20 cellular contexts compared by ENCODE assay signal in genomic region chr6:31405996-31406395, GRCh38. TPM values are rescaled to one million over a fixed set of nuclear protein-coding genes. Genes with fewer than 3 reads are reported as not detected.
DNase-seq lines count a peak whose midpoint lies in the region; ATAC-seq and TF ChIP-seq lines count a peak whose summit lies in the region.
"Had no signal": no experiment of that assay in that cellular context is flagged by ENCODE, and none has a peak within 500 bp of the region (broad histone marks: within the 10 kb centered on the region; RNA-seq: fewer than 3 reads in every experiment).

No MANE protein-coding gene starts in this region.

- peaks cover 61% of the 10 kb centered on the region for H3K36me3 Mint-ChIP-seq in Calu3 (ENCODE audit: insufficient read depth, unreplicated experiment)
- peaks cover 10% of the 10 kb centered on the region; the same call in 1 of the 2 replicates for H3K36me3 Mint-ChIP-seq in HFFc6 (ENCODE audit: low read depth)
- H3K36me3 Mint-ChIP-seq in brain = no peaks in the 10 kb centered on the region
- H3K36me3 Mint-ChIP-seq in natural killer cell treated with Interleukin-12 subunit alpha and Interleukin-12 subunit beta and Interleukin-15 and Interleukin-18, amount 100 ng/mL, for 72 hours = no peaks in the 10 kb centered on the region
- H3K36me3 Mint-ChIP-seq in activated T-cell treated with anti-CD3 and anti-CD28 coated beads, Interleukin-2, amount 50 U/mL, for 72 hours (ENCODE audit: insufficient read depth in 2 of 2) = peaks cover 0 to 3% of the 10 kb centered on the region in 2 donors

- DNase-seq in Calu3 (no peak), HFFc6 (no peak), activated T-cell treated with anti-CD3 and anti-CD28 coated beads for 4 hours (no peak), SK-N-DZ (ENCODE audit: low spot score) (no peak)
- DNase-seq in natural killer cell treated with Interleukin-12 subunit alpha and Interleukin-12 subunit beta and Interleukin-15 and Interleukin-18, amount 100 ng/mL, for 72 hours (ENCODE audit: low spot score) = no peak
- DNase-seq in activated T-cell treated with anti-CD3 and anti-CD28 coated beads, Interleukin-2, amount 50 U/mL, for 72 hours = no peak
- DNase-seq: activated CD4-positive, alpha-beta T cell treated with anti-CD3 and anti-CD28 coated beads, Interleukin-2, amount 50 U/mL, for 48 hours; activated naive CD4-positive, alpha-beta T cell treated with anti-CD3 and anti-CD28 coated beads for 36 hours; effector CD4-positive, alpha-beta T cell; left colon; NCI-H1694 treated with DMSO at 0.1 percent for 48 hours; NCI-H82; OCI-M1; SHP77 treated with DMSO at 0.1 percent for 48 hours; spleen; stimulated activated CD4-positive, alpha-beta T cell treated with anti-CD3 and anti-CD28 coated beads, Interleukin-4, amount 100 ng/mL, for 4 hours; stimulated activated naive CD8-positive, alpha-beta T cell treated with anti-CD3 and anti-CD28 coated beads, Interleukin-15, amount 100 ng/mL, for 72 hours had no signal

- H3K9me3 Mint-ChIP-seq in Calu3 (ENCODE audit: low read depth, unreplicated experiment) = no peaks in the 10 kb centered on the region
- no peaks in the 10 kb centered on the region for H3K9me3 Mint-ChIP-seq in HFFc6
- peaks cover 0 to 8% (median 5%) of the 10 kb centered on the region in 5 experiments for H3K9me3 Mint-ChIP-seq in brain
- no peaks in the 10 kb centered on the region for H3K9me3 Mint-ChIP-seq in natural killer cell treated with Interleukin-12 subunit alpha and Interleukin-12 subunit beta and Interleukin-15 and Interleukin-18, amount 100 ng/mL, for 72 hours
- no peaks in the 10 kb centered on the region for H3K9me3 Mint-ChIP-seq in activated T-cell treated with anti-CD3 and anti-CD28 coated beads, Interleukin-2, amount 50 U/mL, for 72 hours
- H3K9me3 Mint-ChIP-seq: activated naive CD4-positive, alpha-beta T cell treated with anti-CD3 and anti-CD28 coated beads for 36 hours; IgD-negative memory B cell; stimulated activated naive CD8-positive, alpha-beta T cell treated with anti-CD3 and anti-CD28 coated beads, Interleukin-15, amount 100 ng/mL, for 72 hours; T-helper 1 cell treated with Interleukin-12 subunit alpha and Interleukin-12 subunit beta and Interleukin-4 antibody, amounts not matched to agents 30 μg/mL and 1 μg/mL, for 36 hours had no signal

- H3K27ac Mint-ChIP-seq in Calu3 (ENCODE audit: unreplicated experiment) (no peak overlapping the region), HFFc6 (no peak overlapping the region), brain (no peak overlapping the region)
- H3K27ac Mint-ChIP-seq in natural killer cell treated with Interleukin-12 subunit alpha and Interleukin-12 subunit beta and Interleukin-15 and Interleukin-18, amount 100 ng/mL, for 72 hours = no peak overlapping the region
- no peak overlapping the region for H3K27ac Mint-ChIP-seq in activated T-cell treated with anti-CD3 and anti-CD28 coated beads, Interleukin-2, amount 50 U/mL, for 72 hours
- H3K27ac Mint-ChIP-seq: activated naive CD4-positive, alpha-beta T cell treated with anti-CD3 and anti-CD28 coated beads for 36 hours; stimulated activated naive CD8-positive, alpha-beta T cell treated with anti-CD3 and anti-CD28 coated beads, Interleukin-15, amount 100 ng/mL, for 72 hours; T-helper 1 cell treated with Interleukin-12 subunit alpha and Interleukin-12 subunit beta and Interleukin-4 antibody, amounts not matched to agents 30 μg/mL and 1 μg/mL, for 36 hours had no signal

- CTCF ChIA-PET in Calu3 (lab: Charles Lee) = interaction anchor here (1.1 kb wide), 1 partner anchor 8 kb away, joined by 3 read pairs; no protein-coding TSS in a partner anchor

- H3K4me1 Mint-ChIP-seq in Calu3 (ENCODE audit: low read depth, unreplicated experiment) (peaks cover 76% of the 10 kb centered on the region), HFFc6 (ENCODE audit: low read depth) (peaks cover 78% of the 10 kb centered on the region), brain (peaks cover 35% of the 10 kb centered on the region)
- peaks cover 71 to 79% of the 10 kb centered on the region in 2 donors for H3K4me1 Mint-ChIP-seq in natural killer cell treated with Interleukin-12 subunit alpha and Interleukin-12 subunit beta and Interleukin-15 and Interleukin-18, amount 100 ng/mL, for 72 hours (ENCODE audit: low read depth in 2 of 2)
- H3K4me1 Mint-ChIP-seq in activated T-cell treated with anti-CD3 and anti-CD28 coated beads, Interleukin-2, amount 50 U/mL, for 72 hours (ENCODE audit: low read depth) = peaks cover 62% of the 10 kb centered on the region

- intact Hi-C loops in Calu3 (cut with micrococcal nuclease; ENCODE audit: unreplicated experiment) = no loop called here

- BruUV-seq in Calu3 (replicated peaks; lab: Mats Ljungman, UMichigan) = TSS peak; percentile 6

- H3K4me3 Mint-ChIP-seq in Calu3 (ENCODE audit: low read depth, unreplicated experiment) (no peak overlapping the region), HFFc6 (peak overlapping the region; percentile 68; the same call in 1 of the 2 replicates), brain (peak overlapping the region in 4 of 5 experiments; percentile 4 to 66 (median 34))
- peak overlapping the region; percentile 39 for H3K4me3 Mint-ChIP-seq in natural killer cell treated with Interleukin-12 subunit alpha and Interleukin-12 subunit beta and Interleukin-15 and Interleukin-18, amount 100 ng/mL, for 72 hours
- no peak overlapping the region for H3K4me3 Mint-ChIP-seq in activated T-cell treated with anti-CD3 and anti-CD28 coated beads, Interleukin-2, amount 50 U/mL, for 72 hours
- H3K4me3 Mint-ChIP-seq: activated naive CD4-positive, alpha-beta T cell treated with anti-CD3 and anti-CD28 coated beads for 36 hours; stimulated activated naive CD8-positive, alpha-beta T cell treated with anti-CD3 and anti-CD28 coated beads, Interleukin-15, amount 100 ng/mL, for 72 hours had no signal

- H3K27me3 Mint-ChIP-seq in Calu3 (ENCODE audit: unreplicated experiment) (no peaks in the 10 kb centered on the region), HFFc6 (ENCODE audit: insufficient read depth) (peaks cover 2% of the 10 kb centered on the region), brain (peaks cover 60% of the 10 kb centered on the region)
- H3K27me3 Mint-ChIP-seq in natural killer cell treated with Interleukin-12 subunit alpha and Interleukin-12 subunit beta and Interleukin-15 and Interleukin-18, amount 100 ng/mL, for 72 hours = no peaks in the 10 kb centered on the region
- H3K27me3 Mint-ChIP-seq in activated T-cell treated with anti-CD3 and anti-CD28 coated beads, Interleukin-2, amount 50 U/mL, for 72 hours (ENCODE audit: low read depth) = peaks cover 9% of the 10 kb centered on the region
- H3K27me3 Mint-ChIP-seq: stimulated activated naive CD8-positive, alpha-beta T cell treated with anti-CD3 and anti-CD28 coated beads, Interleukin-15, amount 100 ng/mL, for 72 hours had no signal

- ATAC-seq in natural killer cell treated with Interleukin-12 subunit alpha and Interleukin-12 subunit beta and Interleukin-15 and Interleukin-18, amount 100 ng/mL, for 72 hours = no peak
- no peak for ATAC-seq in activated T-cell treated with anti-CD3 and anti-CD28 coated beads, Interleukin-2, amount 50 U/mL, for 72 hours (replicated peaks in 1 of 2)
- ATAC-seq: left colon; stimulated activated naive CD8-positive, alpha-beta T cell treated with anti-CD3 and anti-CD28 coated beads, Interleukin-15, amount 100 ng/mL, for 72 hours had no signal

- no peak for TF ChIP-seq CTCF in Calu3 (IDR thresholded peaks at IDR 0.05; ENCODE audit: unreplicated experiment)
- TF ChIP-seq CTCF in HFFc6 (IDR thresholded peaks at IDR 0.05) = no peak
- no peak for TF ChIP-seq CTCF in brain (conservative IDR thresholded peaks at IDR 0.05)

RNA-seq across cellular contexts. Expression of gene MICA, which starts 2.6 kb away (rescaled TPM):
- total RNA-seq in Calu3 (2022) = 70.2 and 77.1 TPM in 2 replicates
- total RNA-seq in HFFc6 (2021; fragmentation: NEBNext Ultra II Directional; extraction: Animal tissue kit (Norgen Biotek cat#: 25700)) = 10 to 100 TPM; 14.7 to 24.0 (median 17.7) TPM
- polyA plus RNA-seq in brain (ENCODE audit: insufficient read depth, low read depth, low replicate concordance) = 3.0 TPM
- 10 to 100 TPM; 14.2 to 16.9 TPM for total RNA-seq in natural killer cell treated with Interleukin-12 subunit alpha and Interleukin-12 subunit beta and Interleukin-15 and Interleukin-18, amount 100 ng/mL, for 72 hours
- total RNA-seq in activated T-cell treated with anti-CD3 and anti-CD28 coated beads, Interleukin-2, amount 50 U/mL, for 72 hours = 1 to 10 TPM; 4.6 to 9.5 TPM
- not detected in 2 replicates for polyA plus RNA-seq in SK-N-DZ (2014; cell fraction: cytosol; rRNA removed)
- not detected in 2 replicates for polyA plus RNA-seq in SK-N-DZ (2014; cell fraction: nucleus; rRNA removed)

RNA-seq across cellular contexts. Expression of gene HLA-B, which starts 49.0 kb away (rescaled TPM):
- total RNA-seq in Calu3 (2022) = 1,078 and 2,594 TPM in 2 replicates
- total RNA-seq in HFFc6 (2021; fragmentation: NEBNext Ultra II Directional; extraction: Animal tissue kit (Norgen Biotek cat#: 25700)) = 100 to 1,000 TPM in 4 of 6 experiments, 10 to 100 TPM in 2; 74.1 to 178 (median 162) TPM
- polyA plus RNA-seq in brain (ENCODE audit: insufficient read depth, low read depth, low replicate concordance) = 404 TPM
- total RNA-seq in natural killer cell treated with Interleukin-12 subunit alpha and Interleukin-12 subunit beta and Interleukin-15 and Interleukin-18, amount 100 ng/mL, for 72 hours = 1,000 to 10,000 TPM; 3,852 to 7,384 TPM
- 1,000 to 10,000 TPM; 3,527 to 3,556 TPM for total RNA-seq in activated T-cell treated with anti-CD3 and anti-CD28 coated beads, Interleukin-2, amount 50 U/mL, for 72 hours
- not detected in 2 replicates for polyA plus RNA-seq in SK-N-DZ (2014; cell fraction: cytosol; rRNA removed)
- polyA plus RNA-seq in SK-N-DZ (2014; cell fraction: nucleus; rRNA removed) = not detected in 2 replicates

Comparison
In these comparisons a context has a peak if more than half of its experiments do, and no peak if none do; other contexts are left out.
1. H3K4me3 Mint-ChIP-seq: peak in HFFc6 (single experiment), brain (4 of 5) and natural killer cell treated with Interleukin-12 subunit alpha and Interleukin-12 subunit beta and Interleukin-15 and Interleukin-18, amount 100 ng/mL, for 72 hours (single experiment); none in Calu3 (single experiment) and activated T-cell treated with anti-CD3 and anti-CD28 coated beads, Interleukin-2, amount 50 U/mL, for 72 hours (0 of 2).